8 cellular contexts compared by ENCODE assay signal in genomic region chr6:54244430-54244829, GRCh38.
DNase-seq lines count a peak whose midpoint lies in the region; ATAC-seq and TF ChIP-seq lines count a peak whose summit lies in the region.

No MANE protein-coding gene starts in this region.

- no peak for TF ChIP-seq EP300 in gastroesophageal sphincter (IDR thresholded peaks at IDR 0.05)

- 44 to 57% methylated on average over 1 of the region's 1 CpG for WGBS in gastroesophageal sphincter (ENCODE audit: low coverage in 1 of 2), 2 donors

- H3K27ac ChIP-seq in gastroesophageal sphincter = no peak overlapping the region

- no peak overlapping the region for H3K4me3 ChIP-seq in gastroesophageal sphincter

- DNase-seq in A172 (ENCODE audit: low spot score) = peak; percentile 14
- peak; percentile 20 for DNase-seq in RPMI7951 (ENCODE audit: low read depth)
- no peak for DNase-seq in NCI-H1436 (lab: John Stamatoyannopoulos, UW)
- no peak for DNase-seq in stimulated activated CD4-positive, alpha-beta T cell treated with anti-CD3 and anti-CD28 coated beads, Interleukin-4, amount 100 ng/mL, for 4 hours
- DNase-seq in activated CD8-positive, alpha-beta T cell treated with anti-CD3 and anti-CD28 coated beads for 36 hours = no peak

- POLR2A ChIA-PET in activated CD8-positive, alpha-beta T cell treated with anti-CD3 and anti-CD28 coated beads for 36 hours (lab: Charles Lee) = no interaction called here

- no peak for TF ChIP-seq POLR2A in gastroesophageal sphincter (IDR thresholded peaks at IDR 0.05)

- no peaks in the 10 kb centered on the region for H3K36me3 Mint-ChIP-seq in activated CD8-positive, alpha-beta T cell treated with anti-CD3 and anti-CD28 coated beads for 36 hours (ENCODE audit: low read depth)

- H3K4me3 Mint-ChIP-seq in activated CD8-positive, alpha-beta T cell treated with anti-CD3 and anti-CD28 coated beads for 36 hours = no peak overlapping the region

- intact Hi-C loops in activated CD8-positive, alpha-beta T cell treated with anti-CD3 and anti-CD28 coated beads for 36 hours (cut with micrococcal nuclease) = no loop called here

- H3K4me1 Mint-ChIP-seq in activated CD8-positive, alpha-beta T cell treated with anti-CD3 and anti-CD28 coated beads for 36 hours (ENCODE audit: low read depth) = no peaks in the 10 kb centered on the region

- no peak overlapping the region for H3K27ac Mint-ChIP-seq in activated CD8-positive, alpha-beta T cell treated with anti-CD3 and anti-CD28 coated beads for 36 hours

- H3K9me3 ChIP-seq in gastroesophageal sphincter = no peaks in the 10 kb centered on the region

- CTCF ChIA-PET in activated CD8-positive, alpha-beta T cell treated with anti-CD3 and anti-CD28 coated beads for 36 hours (lab: Charles Lee) = interaction anchor here (0.7 to 1.9 kb wide), 6 partner anchors 12 to 259 kb away, joined by 3 to 5 read pairs (median 3); no protein-coding TSS in a partner anchor

- no peaks in the 10 kb centered on the region for H3K9me3 Mint-ChIP-seq in activated CD8-positive, alpha-beta T cell treated with anti-CD3 and anti-CD28 coated beads for 36 hours

- H3K27me3 Mint-ChIP-seq in activated CD8-positive, alpha-beta T cell treated with anti-CD3 and anti-CD28 coated beads for 36 hours = no peaks in the 10 kb centered on the region

- no peaks in the 10 kb centered on the region for H3K27me3 ChIP-seq in gastroesophageal sphincter

- TF ChIP-seq CTCF in gastroesophageal sphincter (IDR thresholded peaks at IDR 0.05) = peak in 3 of 4 experiments; percentile 13 to 46 (median 19)
- TF ChIP-seq CTCF in activated CD8-positive, alpha-beta T cell treated with anti-CD3 and anti-CD28 coated beads for 36 hours (IDR thresholded peaks at IDR 0.05) = no peak

- peak; percentile 34 for ATAC-seq in GM18861 (IDR thresholded peaks at IDR 0.05; ENCODE audit: unreplicated experiment)
- no peak for ATAC-seq in gastroesophageal sphincter
- ATAC-seq in HG03457 (IDR thresholded peaks at IDR 0.05; ENCODE audit: unreplicated experiment) = no peak
- ATAC-seq in activated CD8-positive, alpha-beta T cell treated with anti-CD3 and anti-CD28 coated beads for 36 hours = no peak

- no peaks in the 10 kb centered on the region for H3K4me1 ChIP-seq in gastroesophageal sphincter

- H3K36me3 ChIP-seq in gastroesophageal sphincter = no peaks in the 10 kb centered on the region

Comparison
In these comparisons a context has a peak if more than half of its experiments do, and no peak if none do; other contexts are left out.
1. DNase-seq: peak in A172 (single experiment) and RPMI7951 (single experiment); none in NCI-H1436 (single experiment), stimulated activated CD4-positive, alpha-beta T cell treated with anti-CD3 and anti-CD28 coated beads, Interleukin-4, amount 100 ng/mL, for 4 hours (0 of 2) and activated CD8-positive, alpha-beta T cell treated with anti-CD3 and anti-CD28 coated beads for 36 hours (single experiment).